Comparison of ENCODE assay signal across 11 cellular contexts in genomic region chr2:72561621-72562318, GRCh38.
DNase-seq lines count a peak whose midpoint lies in the region; ATAC-seq and TF ChIP-seq lines count a peak whose summit lies in the region.
"Had no signal": no experiment of that assay in that cellular context is flagged by ENCODE, and none has a peak within 500 bp of the region (broad histone marks: within the 10 kb centered on the region; RNA-seq: fewer than 3 reads in every experiment).

No MANE protein-coding gene starts in this region.

- H3K4me1 ChIP-seq in right atrium auricular region (peaks cover 0 to 26% of the 10 kb centered on the region in 2 donors), ectodermal cell (ENCODE audit: control insufficient read depth, insufficient read depth, low read length) (no peaks in the 10 kb centered on the region), aorta (ENCODE audit: control insufficient read depth in 1 of 2, insufficient read depth in 2 of 2, low read length in 2 of 2) (peaks cover 0 to 3% of the 10 kb centered on the region in 2 donors), BE2C (no peaks in the 10 kb centered on the region)

- H3K27ac ChIP-seq in right atrium auricular region, result peak overlapping the region in 1 of 2 donors; percentile 40
- H3K27ac ChIP-seq in ectodermal cell (ENCODE audit: insufficient read depth, low read depth, low read length, poor library complexity, severe bottlenecking), result peak overlapping the region; percentile 18
- H3K27ac ChIP-seq in layer of hippocampus (ENCODE audit: low read depth, low read length), result peak overlapping the region; percentile 13
- H3K27ac ChIP-seq in aorta (ENCODE audit: low read depth in 1 of 2, low read length in 2 of 2), result no peak overlapping the region

- TF ChIP-seq CTCF in right atrium auricular region (IDR thresholded peaks at IDR 0.05) (no peak), BE2C (IDR thresholded peaks at IDR 0.05; ENCODE audit: low read depth, low read length) (no peak)

- intact Hi-C loops in Right ventricle myocardium inferior (cut with DNase I), result no loop called here
- intact Hi-C loops in aorta (cut with DNase I), result no loop called here

- no peaks in the 10 kb centered on the region for H3K9me3 ChIP-seq in right atrium auricular region
- no peaks in the 10 kb centered on the region for H3K9me3 ChIP-seq in ectodermal cell (ENCODE audit: control insufficient read depth, low read length)
- no peaks in the 10 kb centered on the region for H3K9me3 ChIP-seq in aorta (ENCODE audit: control insufficient read depth, low read length)
- H3K9me3 ChIP-seq in BE2C, result no peaks in the 10 kb centered on the region
- H3K9me3 ChIP-seq: thoracic aorta had no signal

- ATAC-seq in Right ventricle myocardium inferior, result peak; percentile 46
- ATAC-seq in aorta (ENCODE audit: low FRiP score), result peak; percentile 52

- DNase-seq in Right ventricle myocardium inferior (ENCODE audit: missing footprints) (no peak), right atrium auricular region (ENCODE audit: low spot score) (no peak), aorta (no peak), NCI-H128 (lab: John Stamatoyannopoulos, UW; ENCODE audit: unreplicated experiment) (no peak), inferior parietal cortex (ENCODE audit: extremely low spot score) (no peak), BE2C (no peak)
- DNase-seq: activated CD8-positive, alpha-beta memory T cell treated with anti-CD3 and anti-CD28 coated beads, Interleukin-2, amount 50 U/mL, for 4 hours; NCI-H2081 had no signal

- H3K27me3 ChIP-seq in right atrium auricular region (no peaks in the 10 kb centered on the region), ectodermal cell (ENCODE audit: control insufficient read depth, insufficient read depth, low read length, poor library complexity, severe bottlenecking) (no peaks in the 10 kb centered on the region), layer of hippocampus (ENCODE audit: control insufficient read depth, insufficient read depth, low read length) (no peaks in the 10 kb centered on the region), aorta (ENCODE audit: control insufficient read depth in 1 of 2, insufficient read depth in 2 of 2, low read length in 1 of 2) (no peaks in the 10 kb centered on the region), BE2C (no peaks in the 10 kb centered on the region)

- 75 to 83% methylated on average over 3 to 4 of the region's 4 CpGs for WGBS in ectodermal cell, 2 experiments
- WGBS in aorta, 2 donors, result 11 to 13% methylated on average over 4 of the region's 4 CpGs

- no peak overlapping the region for H3K4me3 ChIP-seq in right atrium auricular region
- H3K4me3 ChIP-seq in ectodermal cell (ENCODE audit: insufficient read depth, low read depth, low read length), result no peak overlapping the region
- H3K4me3 ChIP-seq in aorta (ENCODE audit: low read length in 2 of 2), result no peak overlapping the region
- H3K4me3 ChIP-seq in BE2C (ENCODE audit: low read depth, low read length), result no peak overlapping the region
- H3K4me3 ChIP-seq: thoracic aorta had no signal

- no peaks in the 10 kb centered on the region for H3K36me3 ChIP-seq in right atrium auricular region
- H3K36me3 ChIP-seq in ectodermal cell (ENCODE audit: control insufficient read depth, insufficient read depth, low read length), result no peaks in the 10 kb centered on the region
- H3K36me3 ChIP-seq in aorta (ENCODE audit: control insufficient read depth in 1 of 2, insufficient read depth in 2 of 2, low read length in 1 of 2), result no peaks in the 10 kb centered on the region
- H3K36me3 ChIP-seq in BE2C, result no peaks in the 10 kb centered on the region
- H3K36me3 ChIP-seq: thoracic aorta had no signal

Comparison
In these comparisons a context has a peak if more than half of its experiments do, and no peak if none do; other contexts are left out.
1. H3K27ac ChIP-seq: peak in ectodermal cell (single experiment) and layer of hippocampus (single experiment); none in aorta (0 of 2).